ENCODE assay signal across 1 cellular context in the genomic region with DNA sequence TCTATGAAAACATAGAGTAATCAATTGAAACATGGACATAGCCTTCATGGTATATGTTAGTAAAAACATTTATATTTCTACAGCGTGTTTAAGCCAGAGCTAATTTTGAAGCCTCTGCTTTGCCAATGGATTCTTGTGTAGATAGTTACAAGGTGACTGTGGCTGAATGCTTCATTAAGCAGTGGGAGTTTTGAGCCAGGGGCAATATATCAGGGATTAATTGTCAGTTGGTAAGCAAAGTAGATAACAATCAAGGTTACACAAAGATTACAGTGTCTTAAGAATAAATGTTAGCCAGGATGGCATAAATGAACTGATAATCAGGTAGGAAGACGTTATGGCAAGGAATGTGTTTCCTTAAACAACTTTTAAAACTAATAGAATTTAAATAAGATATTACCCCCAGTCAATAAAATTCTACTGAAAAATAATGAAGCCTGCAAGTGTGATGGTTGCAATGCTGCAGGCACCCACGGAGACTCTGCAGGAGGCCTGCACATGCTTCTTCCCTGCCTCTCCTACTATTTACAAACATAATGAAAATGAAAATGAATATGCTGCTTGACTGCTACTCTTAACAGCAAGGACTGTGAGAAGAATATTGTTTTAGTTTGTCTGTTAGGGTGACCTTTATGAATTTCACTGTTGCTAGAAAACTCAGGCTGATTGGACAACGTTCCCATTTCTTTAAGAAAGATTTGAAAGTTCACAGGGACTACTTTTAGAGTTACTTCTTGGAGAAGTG.
TF ChIP-seq lines count a peak whose summit lies in the region.

No MANE protein-coding gene starts in this region.

TF ChIP-seq in GM23338, 12 proteins besides CTCF, POLR2A, EP300 and RAD21 (continued from another document):
- TF ChIP-seq EZH2 (IDR thresholded peaks at IDR 0.05; ENCODE audit: low read depth, unreplicated experiment): no peak
- no peak for TF ChIP-seq REST (IDR thresholded peaks at IDR 0.05; ENCODE audit: unreplicated experiment)
- TF ChIP-seq NANOG (IDR thresholded peaks at IDR 0.05; ENCODE audit: borderline replicate concordance): no peak
- no peak for TF ChIP-seq ZNF331 (CRISPR knock-in tag; IDR thresholded peaks at IDR 0.05; ENCODE audit: low read depth)
- no peak for TF ChIP-seq POLR2AphosphoS5 (IDR thresholded peaks at IDR 0.05; ENCODE audit: low read depth)
- no peak for TF ChIP-seq JUNB (IDR thresholded peaks at IDR 0.05; ENCODE audit: unreplicated experiment)
- no peak for TF ChIP-seq CREB1 (CRISPR knock-in tag; IDR thresholded peaks at IDR 0.05; ENCODE audit: low read depth)
